Comparison of ENCODE assay signal across 1 cellular context in genomic region chr1:231423648-231424047, GRCh38.
TF ChIP-seq lines count a peak whose summit lies in the region.

No MANE protein-coding gene starts in this region.

TF ChIP-seq in HepG2, 621 proteins besides CTCF, POLR2A, EP300 and RAD21 (continued from another document and continues in another):
- no peak for TF ChIP-seq HINFP (CRISPR knock-in tag; IDR thresholded peaks at IDR 0.05; ENCODE audit: low read depth)
- TF ChIP-seq ZNF678 (CRISPR knock-in tag; IDR thresholded peaks at IDR 0.05) = no peak
- peak; percentile 99 for TF ChIP-seq FOXA3 (CRISPR knock-in tag; IDR thresholded peaks at IDR 0.05)
- TF ChIP-seq RCOR2 (CRISPR knock-in tag; IDR thresholded peaks at IDR 0.05) = peak; percentile 63; the same call in 1 of the 2 replicates
- no peak for TF ChIP-seq ZFX (CRISPR knock-in tag; IDR thresholded peaks at IDR 0.05; ENCODE audit: low read depth)
- TF ChIP-seq RXRB (CRISPR knock-in tag; IDR thresholded peaks at IDR 0.05; ENCODE audit: borderline replicate concordance) = peak; percentile 69; the same call in 1 of the 2 replicates
- no peak for TF ChIP-seq ZNF280D (CRISPR knock-in tag; IDR thresholded peaks at IDR 0.05)
- peak; percentile 91 for TF ChIP-seq FOXK2 (IDR thresholded peaks at IDR 0.05)
- TF ChIP-seq DPF2 (CRISPR knock-in tag; IDR thresholded peaks at IDR 0.05; ENCODE audit: borderline replicate concordance, low read depth) = peak; percentile 92
- no peak for TF ChIP-seq ZNF350 (CRISPR knock-in tag; IDR thresholded peaks at IDR 0.05; ENCODE audit: borderline replicate concordance, low read depth)
- no peak for TF ChIP-seq NFAT5 (CRISPR knock-in tag; IDR thresholded peaks at IDR 0.05)
- peak; percentile 32; the same call in 1 of the 2 replicates for TF ChIP-seq PITX1 (CRISPR knock-in tag; IDR thresholded peaks at IDR 0.05)
- no peak for TF ChIP-seq ZBTB3 (CRISPR knock-in tag; IDR thresholded peaks at IDR 0.05; ENCODE audit: borderline replicate concordance, low read depth)
- no peak for TF ChIP-seq RFXANK (CRISPR knock-in tag; IDR thresholded peaks at IDR 0.05)
- no peak for TF ChIP-seq FOXM1 (CRISPR knock-in tag; IDR thresholded peaks at IDR 0.05)
- no peak for TF ChIP-seq PRDM10 (CRISPR knock-in tag; IDR thresholded peaks at IDR 0.05; ENCODE audit: low read depth)
- peak; percentile 94 for TF ChIP-seq FOSL1 (CRISPR knock-in tag; IDR thresholded peaks at IDR 0.05; ENCODE audit: borderline replicate concordance)
- TF ChIP-seq HNRNPK (IDR thresholded peaks at IDR 0.05; ENCODE audit: low read depth, low read length, poor library complexity, severe bottlenecking) = no peak
- no peak for TF ChIP-seq RELA (CRISPR knock-in tag; IDR thresholded peaks at IDR 0.05)
- no peak for TF ChIP-seq ZNF713 (CRISPR knock-in tag; IDR thresholded peaks at IDR 0.05)
- TF ChIP-seq ZNF616 (CRISPR knock-in tag; IDR thresholded peaks at IDR 0.05; ENCODE audit: low read depth) = no peak
- no peak for TF ChIP-seq CENPT (CRISPR knock-in tag; IDR thresholded peaks at IDR 0.05; ENCODE audit: low read depth)
- no peak for TF ChIP-seq ZNF296 (CRISPR knock-in tag; conservative IDR thresholded peaks at IDR 0.05)
- no peak for TF ChIP-seq E2F2 (CRISPR knock-in tag; IDR thresholded peaks at IDR 0.05; ENCODE audit: borderline replicate concordance)
- no peak for TF ChIP-seq NONO (IDR thresholded peaks at IDR 0.05)
- TF ChIP-seq NONO (CRISPR knock-in tag; conservative IDR thresholded peaks at IDR 0.05) = 0 out of 2 replicates have a peak, but pooled peaks have one; percentile 22
- TF ChIP-seq ZNF740 (CRISPR knock-in tag; IDR thresholded peaks at IDR 0.05) = no peak
- TF ChIP-seq ATF6 (CRISPR knock-in tag; conservative IDR thresholded peaks at IDR 0.05) = no peak
- no peak for TF ChIP-seq NFYC (CRISPR knock-in tag; IDR thresholded peaks at IDR 0.05)
- TF ChIP-seq AHDC1 (CRISPR knock-in tag; IDR thresholded peaks at IDR 0.05; ENCODE audit: borderline replicate concordance) = peak; percentile 97
- TF ChIP-seq SAFB2 (CRISPR knock-in tag; IDR thresholded peaks at IDR 0.05; ENCODE audit: borderline replicate concordance, low read depth) = no peak
- TF ChIP-seq RBAK (CRISPR knock-in tag; IDR thresholded peaks at IDR 0.05) = no peak
- no peak for TF ChIP-seq ATF7 (IDR thresholded peaks at IDR 0.05)
- TF ChIP-seq ATF7 (CRISPR knock-in tag; IDR thresholded peaks at IDR 0.05) = no peak
- no peak for TF ChIP-seq AHR (CRISPR knock-in tag; IDR thresholded peaks at IDR 0.05)
